8 cellular contexts compared by ENCODE assay signal in genomic region chr20:32652739-32653526, GRCh38. TPM values are rescaled to one million over a fixed set of nuclear protein-coding genes. Genes with fewer than 3 reads are reported as not detected.
DNase-seq lines count a peak whose midpoint lies in the region; ATAC-seq, FAIRE-seq and TF ChIP-seq lines count a peak whose summit lies in the region.

No MANE protein-coding gene starts in this region.

- no peak for TF ChIP-seq POLR2A in NB4 (IDR thresholded peaks at IDR 0.05; ENCODE audit: extremely low read depth, insufficient read length)

- peaks cover 0 to 5% of the 10 kb centered on the region in 2 donors for H3K36me3 Mint-ChIP-seq in activated naive CD4-positive, alpha-beta T cell treated with anti-CD3 and anti-CD28 coated beads, Interleukin-2, amount 50 U/mL, for 72 hours

- DNase-seq in AML-193 (lab: John Stamatoyannopoulos, UW) (peak; percentile 90 to 92), NB4 (ENCODE audit: low read depth) (peak; percentile 97), SW 1271 (lab: John Stamatoyannopoulos, UW) (peak; percentile 75 to 81), head of caudate nucleus (peak; percentile 76 to 95 (median 89)), posterior vena cava (ENCODE audit: low spot score) (peak; percentile 94), urothelium cell line (ENCODE audit: low spot score) (peak; percentile 93)
- DNase-seq in activated naive CD4-positive, alpha-beta T cell treated with anti-CD3 and anti-CD28 coated beads, Interleukin-2, amount 50 U/mL, for 72 hours (ENCODE audit: low spot score in 2 of 2) = peak; percentile 85 to 90

- peak; percentile 93 for TF ChIP-seq CTCF in NB4 (IDR thresholded peaks at IDR 0.05; ENCODE audit: low read depth, low read length)

- FAIRE-seq in urothelium cell line (lab: Jason Lieb, UNC) = no peak

- no peak overlapping the region for H3K4me3 ChIP-seq in NB4 (ENCODE audit: low read depth, low read length)

- no peaks in the 10 kb centered on the region for H3K9me3 Mint-ChIP-seq in activated naive CD4-positive, alpha-beta T cell treated with anti-CD3 and anti-CD28 coated beads, Interleukin-2, amount 50 U/mL, for 72 hours

- ATAC-seq in GM19351 (IDR thresholded peaks at IDR 0.05; ENCODE audit: unreplicated experiment) = peak; percentile 69
- peak; percentile 98 to 99 for ATAC-seq in activated naive CD4-positive, alpha-beta T cell treated with anti-CD3 and anti-CD28 coated beads, Interleukin-2, amount 50 U/mL, for 72 hours

- no peak overlapping the region for H3K27ac Mint-ChIP-seq in activated naive CD4-positive, alpha-beta T cell treated with anti-CD3 and anti-CD28 coated beads, Interleukin-2, amount 50 U/mL, for 72 hours

- intact Hi-C loops in head of caudate nucleus (cut with DNase I) (loop anchor here (1.0 kb wide), 1 partner anchor 132 kb away; no protein-coding TSS in a partner anchor), posterior vena cava (cut with DNase I) (loop anchor here in 1 of 2 donors (2.0 kb wide), 2 partner anchors 132 to 316 kb away; no protein-coding TSS in a partner anchor)

RNA-seq across cellular contexts. Expression of gene C20orf203, which starts 20.8 kb away (rescaled TPM):
- total RNA-seq in activated naive CD4-positive, alpha-beta T cell treated with anti-CD3 and anti-CD28 coated beads, Interleukin-2, amount 50 U/mL, for 72 hours = under 1 TPM in 1 of 2 donors, not detected in 1; 0.10 TPM
- under 1 TPM in 1 of 2 donors, not detected in 1; 0.05 TPM for total RNA-seq in posterior vena cava
